8 cellular contexts compared by ENCODE assay signal in genomic region chr2:128027801-128028667, GRCh38. TPM values are rescaled to one million over a fixed set of nuclear protein-coding genes. Genes with fewer than 3 reads are reported as not detected.
DNase-seq lines count a peak whose midpoint lies in the region; ATAC-seq and TF ChIP-seq lines count a peak whose summit lies in the region.

Gene SAP130 (minus strand): TSS chr2:128028059. CDS start chr2:128026292, 1,767 bp downstream.

- H3K4me3 ChIP-seq in H7 (ENCODE audit: insufficient read depth, low read depth, low read length) (peak within 1 kb of the TSS; percentile 94), Loucy (ENCODE audit: low read length, poor library complexity, severe bottlenecking) (peak within 1 kb of the TSS; percentile 97), RWPE2 (ENCODE audit: severe bottlenecking) (peak within 1 kb of the TSS; percentile 68), fibroblast of mammary gland (ENCODE audit: control insufficient read depth, low read depth, low read length) (peak within 1 kb of the TSS; percentile 87)

- H2AFZ ChIP-seq in Loucy (ENCODE audit: low read length): peak within 1 kb of the TSS; percentile 98

- peak within 1 kb of the TSS; percentile 67 for H3K27ac ChIP-seq in RWPE2 (ENCODE audit: poor library complexity, severe bottlenecking)

- peak; percentile 79 for ATAC-seq in RWPE2 (ENCODE audit: low read depth)
- ATAC-seq in activated T-helper 17 cell treated with anti-CD3 and anti-CD28 coated beads, Interleukin-2, amount 50 U/mL, for 72 hours (replicated peaks): peak; percentile 80
- peak; percentile 73 to 74 for ATAC-seq in naive thymus-derived CD8-positive, alpha-beta T cell
- peak; percentile 78 to 84 for ATAC-seq in stimulated activated naive B cell treated with anti-CD40 and anti-IgM and Interleukin-4, amounts not matched to agents 10 μg/mL and 1 μg/mL and 100 μg/mL, for 72 hours (replicated peaks)

- H3K4me2 ChIP-seq in Loucy (ENCODE audit: low read depth, low read length, poor library complexity, severe bottlenecking): peak within 1 kb of the TSS; percentile 99

- H3K9me2 ChIP-seq in Loucy (replicated peaks; ENCODE audit: low read depth, low read length): no peaks in the 10 kb centered on the region

- peaks cover 38% of the 10 kb centered on the region for H3K79me2 ChIP-seq in Loucy (ENCODE audit: insufficient read depth, low read length)

- H3K9me3 Mint-ChIP-seq in activated T-helper 17 cell treated with anti-CD3 and anti-CD28 coated beads, Interleukin-2, amount 50 U/mL, for 72 hours: no peaks in the 10 kb centered on the region
- H3K9me3 Mint-ChIP-seq in naive thymus-derived CD8-positive, alpha-beta T cell: peaks cover 0 to 3% (median 0%) of the 10 kb centered on the region in 9 donors
- H3K9me3 Mint-ChIP-seq in stimulated activated naive B cell treated with anti-CD40 and anti-IgM and Interleukin-4, amounts not matched to agents 10 μg/mL and 1 μg/mL and 100 μg/mL, for 72 hours: peaks cover 0 to 4% of the 10 kb centered on the region in 2 donors

- H3K9ac ChIP-seq in ES-I3 (ENCODE audit: low read depth, low read length) (peak within 1 kb of the TSS; percentile 93), Loucy (ENCODE audit: low read depth, low read length, poor library complexity, severe bottlenecking) (peak within 1 kb of the TSS; percentile 92)

- no peaks in the 10 kb centered on the region for H3K27me3 Mint-ChIP-seq in activated T-helper 17 cell treated with anti-CD3 and anti-CD28 coated beads, Interleukin-2, amount 50 U/mL, for 72 hours
- H3K27me3 Mint-ChIP-seq in naive thymus-derived CD8-positive, alpha-beta T cell: peaks cover 0 to 3% (median 0%) of the 10 kb centered on the region in 5 donors
- peaks cover 5% of the 10 kb centered on the region in 2 donors for H3K27me3 Mint-ChIP-seq in stimulated activated naive B cell treated with anti-CD40 and anti-IgM and Interleukin-4, amounts not matched to agents 10 μg/mL and 1 μg/mL and 100 μg/mL, for 72 hours

- peaks cover 7% of the 10 kb centered on the region; the same call in 1 of the 2 replicates for H3K9me3 ChIP-seq in ES-I3 (ENCODE audit: control insufficient read depth, insufficient read depth, low read length)
- peaks cover 12% of the 10 kb centered on the region; the same call in 1 of the 2 replicates for H3K9me3 ChIP-seq in Loucy (ENCODE audit: insufficient read depth, low read depth, low read length)
- no peaks in the 10 kb centered on the region for H3K9me3 ChIP-seq in RWPE2 (ENCODE audit: severe bottlenecking)

- H3K27me3 ChIP-seq in H7 (ENCODE audit: control insufficient read depth, insufficient read depth, low read length): peaks cover 10% of the 10 kb centered on the region; the same call in 1 of the 2 replicates
- H3K27me3 ChIP-seq in Loucy (ENCODE audit: insufficient read depth, low read length, poor library complexity, severe bottlenecking): peaks cover 4% of the 10 kb centered on the region
- no peaks in the 10 kb centered on the region for H3K27me3 ChIP-seq in RWPE2 (ENCODE audit: insufficient read depth, poor library complexity, severe bottlenecking)

- H3K4me1 Mint-ChIP-seq in activated T-helper 17 cell treated with anti-CD3 and anti-CD28 coated beads, Interleukin-2, amount 50 U/mL, for 72 hours: peaks cover 5% of the 10 kb centered on the region
- H3K4me1 Mint-ChIP-seq in naive thymus-derived CD8-positive, alpha-beta T cell: peaks cover 10 to 35% (median 21%) of the 10 kb centered on the region in 4 donors
- H3K4me1 Mint-ChIP-seq in stimulated activated naive B cell treated with anti-CD40 and anti-IgM and Interleukin-4, amounts not matched to agents 10 μg/mL and 1 μg/mL and 100 μg/mL, for 72 hours: peaks cover 7 to 18% of the 10 kb centered on the region in 2 donors

- peak; percentile 98 for DNase-seq in H7
- DNase-seq in RWPE2 (ENCODE audit: low spot score): peak; percentile 98
- DNase-seq in fibroblast of mammary gland (ENCODE audit: low read depth): peak; percentile 88
- DNase-seq in naive thymus-derived CD8-positive, alpha-beta T cell: peak; percentile 93 to 99 (median 98)
- DNase-seq in stimulated activated naive B cell treated with anti-CD40 and anti-IgM and Interleukin-4, amounts not matched to agents 10 μg/mL and 1 μg/mL and 100 μg/mL, for 72 hours: peak; percentile 97

- peaks cover 21% of the 10 kb centered on the region for H3K36me3 Mint-ChIP-seq in activated T-helper 17 cell treated with anti-CD3 and anti-CD28 coated beads, Interleukin-2, amount 50 U/mL, for 72 hours (ENCODE audit: low read depth)
- H3K36me3 Mint-ChIP-seq in naive thymus-derived CD8-positive, alpha-beta T cell: peaks cover 0 to 9% (median 0%) of the 10 kb centered on the region in 3 donors
- H3K36me3 Mint-ChIP-seq in stimulated activated naive B cell treated with anti-CD40 and anti-IgM and Interleukin-4, amounts not matched to agents 10 μg/mL and 1 μg/mL and 100 μg/mL, for 72 hours: peaks cover 3 to 4% of the 10 kb centered on the region in 2 donors

- H3K4me1 ChIP-seq in ES-I3 (ENCODE audit: insufficient read depth, low read length) (no peaks in the 10 kb centered on the region), Loucy (ENCODE audit: insufficient read depth, low read length, poor library complexity, severe bottlenecking) (peaks cover 25% of the 10 kb centered on the region), RWPE2 (ENCODE audit: insufficient read depth, poor library complexity, severe bottlenecking) (peaks cover 4% of the 10 kb centered on the region)

- TF ChIP-seq CTCF in Loucy (conservative IDR thresholded peaks at IDR 0.05; ENCODE audit: low read length) (0 out of 2 replicates have a peak, but pooled peaks have one; percentile 7), RWPE2 (IDR thresholded peaks at IDR 0.05; ENCODE audit: poor library complexity, severe bottlenecking) (peak; percentile 6), fibroblast of mammary gland (conservative IDR thresholded peaks at IDR 0.05; ENCODE audit: control insufficient read depth, insufficient read depth, low read depth, low read length) (no peak)

- H3K4me3 Mint-ChIP-seq in activated T-helper 17 cell treated with anti-CD3 and anti-CD28 coated beads, Interleukin-2, amount 50 U/mL, for 72 hours: peak within 1 kb of the TSS; percentile 95
- peak within 1 kb of the TSS; percentile 87 to 98 (median 96) for H3K4me3 Mint-ChIP-seq in naive thymus-derived CD8-positive, alpha-beta T cell
- peak within 1 kb of the TSS; percentile 92 to 94 for H3K4me3 Mint-ChIP-seq in stimulated activated naive B cell treated with anti-CD40 and anti-IgM and Interleukin-4, amounts not matched to agents 10 μg/mL and 1 μg/mL and 100 μg/mL, for 72 hours

- POLR2A ChIA-PET in naive thymus-derived CD8-positive, alpha-beta T cell (lab: Charles Lee): interaction anchor here (0.9 to 2.5 kb wide), 3 partner anchors 63 to 502 kb away, joined by 4 to 27 read pairs (median 10); partner anchors contain the start of genes IWS1, SFT2D3 and UGGT1

- peaks cover 23% of the 10 kb centered on the region for H4K20me1 ChIP-seq in Loucy (ENCODE audit: insufficient read depth, low read length, poor library complexity, severe bottlenecking)

- no peaks in the 10 kb centered on the region for H3F3A ChIP-seq in Loucy (ENCODE audit: low read depth)

- H3K27ac Mint-ChIP-seq in activated T-helper 17 cell treated with anti-CD3 and anti-CD28 coated beads, Interleukin-2, amount 50 U/mL, for 72 hours: peak within 1 kb of the TSS; percentile 87
- H3K27ac Mint-ChIP-seq in naive thymus-derived CD8-positive, alpha-beta T cell: peak within 1 kb of the TSS; percentile 72 to 97 (median 94)
- peak within 1 kb of the TSS; percentile 97 for H3K27ac Mint-ChIP-seq in stimulated activated naive B cell treated with anti-CD40 and anti-IgM and Interleukin-4, amounts not matched to agents 10 μg/mL and 1 μg/mL and 100 μg/mL, for 72 hours

- H3K36me3 ChIP-seq in ES-I3 (ENCODE audit: insufficient read depth, low read length) (no peaks in the 10 kb centered on the region), H7 (replicated peaks; ENCODE audit: control insufficient read depth, insufficient read depth, low read length) (no peaks in the 10 kb centered on the region; the same call in none of the 2 replicates), Loucy (ENCODE audit: insufficient read depth, low read length) (no peaks in the 10 kb centered on the region), RWPE2 (ENCODE audit: low read depth) (peaks cover 11% of the 10 kb centered on the region)

RNA-seq across cellular contexts. Expression of gene SAP130, which starts in this region (rescaled TPM):
- 23.0 and 23.3 TPM in 2 replicates for total RNA-seq in H7 (2014; rRNA removed; shearing (Covaris generic))
- total RNA-seq in activated T-helper 17 cell treated with anti-CD3 and anti-CD28 coated beads, Interleukin-2, amount 50 U/mL, for 72 hours: 10 to 100 TPM; 27.6 to 28.5 TPM
- 10 to 100 TPM; 27.4 to 31.2 TPM for total RNA-seq in naive thymus-derived CD8-positive, alpha-beta T cell
- polyA plus RNA-seq in naive thymus-derived CD8-positive, alpha-beta T cell: 10 to 100 TPM in 1 of 3 donors, 1 to 10 TPM in 2; 5.4 to 12.1 (median 5.9) TPM

Comparison
In these comparisons a context has a peak if more than half of its experiments do, and no peak if none do; other contexts are left out.
1. Peak in every context shown above with its lines: DNase-seq, ATAC-seq, H3K4me3 ChIP-seq and H3K27ac ChIP-seq.